30 cellular contexts compared by ENCODE assay signal in the genomic region with DNA sequence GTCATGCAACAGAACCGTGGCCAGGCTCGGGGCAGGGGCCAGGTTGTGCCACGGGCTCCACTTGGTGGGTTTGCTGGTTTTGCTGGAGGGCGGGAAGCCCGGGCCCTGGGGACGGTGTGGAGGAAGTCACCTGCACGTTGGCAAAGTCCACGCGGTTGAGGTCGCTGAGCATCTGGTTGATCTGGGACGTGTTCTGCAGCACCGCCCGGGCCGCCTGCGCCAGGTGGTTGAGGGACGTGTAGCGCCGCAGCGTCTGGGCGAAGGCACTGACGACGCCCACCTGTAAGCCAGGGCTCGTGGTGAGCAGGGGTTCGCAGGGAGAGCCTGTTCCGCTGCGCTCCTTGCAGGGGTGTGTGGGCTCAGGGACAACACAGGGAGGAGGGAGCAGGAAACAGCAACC.
"Had no signal": no experiment of that assay in that cellular context is flagged by ENCODE, and none has a peak within 500 bp of the region (broad histone marks: within the 10 kb centered on the region; RNA-seq: fewer than 3 reads in every experiment).

No MANE protein-coding gene starts in this region.

- H3K36me3 Mint-ChIP-seq: natural killer cell treated with Interleukin-12 subunit alpha and Interleukin-12 subunit beta and Interleukin-15 and Interleukin-18, amount 100 ng/mL, for 72 hours had no signal

- H3K27me3 Mint-ChIP-seq: naive B cell; naive thymus-derived CD8-positive, alpha-beta T cell; natural killer cell treated with Interleukin-12 subunit alpha and Interleukin-12 subunit beta and Interleukin-15 and Interleukin-18, amount 100 ng/mL, for 72 hours; stimulated activated naive B cell treated with anti-CD40 and anti-IgM and Interleukin-4, amounts not matched to agents 10 μg/mL and 1 μg/mL and 100 μg/mL, for 72 hours; stimulated activated naive CD8-positive, alpha-beta T cell treated with anti-CD3 and anti-CD28 coated beads, Interleukin-15, Interleukin-2, amounts not matched to agents 100 ng/mL and 50 ng/mL, for 24 hours had no signal

- H3K4me2 ChIP-seq: neural progenitor cell had no signal

- H3K27me3 ChIP-seq: neural progenitor cell, neutrophil, ovary, right lobe of liver, sigmoid colon, stomach, thyroid gland, tibial nerve, upper lobe of left lung, vagina had no signal

- ATAC-seq: naive thymus-derived CD8-positive, alpha-beta T cell; natural killer cell treated with Interleukin-12 subunit alpha and Interleukin-12 subunit beta and Interleukin-15 and Interleukin-18, amount 100 ng/mL, for 72 hours; right cardiac atrium; stimulated activated effector memory CD8-positive, alpha-beta T cell treated with anti-CD3 and anti-CD28 coated beads, Interleukin-12 subunit alpha, Interleukin-12 subunit beta, amount 100 ng/mL, for 72 hours; stimulated activated naive B cell treated with anti-CD40 and anti-IgM and Interleukin-4, amounts not matched to agents 10 μg/mL and 1 μg/mL and 100 μg/mL, for 72 hours had no signal

- H3K4me3 Mint-ChIP-seq: naive B cell; naive thymus-derived CD8-positive, alpha-beta T cell; natural killer cell treated with Interleukin-12 subunit alpha and Interleukin-12 subunit beta and Interleukin-15 and Interleukin-18, amount 100 ng/mL, for 72 hours; nephron progenitor cell; neural progenitor cell; stimulated activated effector memory CD8-positive, alpha-beta T cell treated with anti-CD3 and anti-CD28 coated beads, Interleukin-12 subunit alpha, Interleukin-12 subunit beta, amount 100 ng/mL, for 72 hours; stimulated activated naive B cell treated with anti-CD40 and anti-IgM and Interleukin-4, amounts not matched to agents 10 μg/mL and 1 μg/mL and 100 μg/mL, for 72 hours; stimulated activated naive CD8-positive, alpha-beta T cell treated with anti-CD3 and anti-CD28 coated beads, Interleukin-15, Interleukin-2, amounts not matched to agents 100 ng/mL and 50 ng/mL, for 24 hours had no signal

- H2AFZ ChIP-seq: neural progenitor cell, parathyroid adenoma had no signal

- DNase-seq: naive B cell; naive thymus-derived CD8-positive, alpha-beta T cell; nephron progenitor cell; nucleus accumbens; ovary; retina; right lobe of liver; sigmoid colon; small intestine; stimulated activated CD4-positive, alpha-beta T cell treated with anti-CD3 and anti-CD28 coated beads, Interleukin-15, amount 100 ng/mL, for 24 hours; stimulated activated CD4-positive, alpha-beta T cell treated with anti-CD3 and anti-CD28 coated beads, Interleukin-2, amount 100 ng/mL, for 24 hours; stimulated activated CD4-positive, alpha-beta T cell treated with anti-CD3 and anti-CD28 coated beads, Interleukin-2, amount 100 ng/mL, for 48 hours; stimulated activated CD4-positive, alpha-beta T cell treated with anti-CD3 and anti-CD28 coated beads, Interleukin-4, amount 100 ng/mL, for 24 hours; stimulated activated naive B cell treated with anti-CD40 and anti-IgM and Interleukin-4, amounts not matched to agents 10 μg/mL and 1 μg/mL and 100 μg/mL, for 72 hours; stimulated activated naive CD4-positive, alpha-beta T cell treated with Interleukin-2 at 50 U/mL for 16 hours; stomach; thyroid gland; trophoblast cell; upper lobe of left lung had no signal

- H3K36me3 ChIP-seq: neural progenitor cell, ovary, prostate gland, right lobe of liver had no signal

- H3K4me1 Mint-ChIP-seq: naive B cell; nephron progenitor cell; neural progenitor cell; stimulated activated naive B cell treated with anti-CD40 and anti-IgM and Interleukin-4, amounts not matched to agents 10 μg/mL and 1 μg/mL and 100 μg/mL, for 72 hours had no signal

- H3K27ac Mint-ChIP-seq: naive thymus-derived CD8-positive, alpha-beta T cell; natural killer cell treated with Interleukin-12 subunit alpha and Interleukin-12 subunit beta and Interleukin-15 and Interleukin-18, amount 100 ng/mL, for 72 hours; nephron progenitor cell; neural progenitor cell; stimulated activated effector memory CD8-positive, alpha-beta T cell treated with anti-CD3 and anti-CD28 coated beads, Interleukin-12 subunit alpha, Interleukin-12 subunit beta, amount 100 ng/mL, for 72 hours; stimulated activated naive B cell treated with anti-CD40 and anti-IgM and Interleukin-4, amounts not matched to agents 10 μg/mL and 1 μg/mL and 100 μg/mL, for 72 hours; stimulated activated naive CD8-positive, alpha-beta T cell treated with anti-CD3 and anti-CD28 coated beads, Interleukin-15, Interleukin-2, amounts not matched to agents 100 ng/mL and 50 ng/mL, for 24 hours had no signal

- H3K4me3 ChIP-seq: neural progenitor cell, ovary, prostate gland, right lobe of liver, sigmoid colon, stomach, thoracic aorta, thyroid gland, tibial nerve, upper lobe of left lung, vagina had no signal

- H3K4me1 ChIP-seq: neural progenitor cell, parathyroid adenoma, prostate gland, right lobe of liver, sigmoid colon, stomach, thyroid gland, tibial nerve, upper lobe of left lung, vagina had no signal

- H3K79me2 ChIP-seq: parathyroid adenoma had no signal

- H3K9me3 Mint-ChIP-seq: natural killer cell treated with Interleukin-12 subunit alpha and Interleukin-12 subunit beta and Interleukin-15 and Interleukin-18, amount 100 ng/mL, for 72 hours; stimulated activated effector memory CD8-positive, alpha-beta T cell treated with anti-CD3 and anti-CD28 coated beads, Interleukin-12 subunit alpha, Interleukin-12 subunit beta, amount 100 ng/mL, for 72 hours; stimulated activated naive CD8-positive, alpha-beta T cell treated with anti-CD3 and anti-CD28 coated beads, Interleukin-15, Interleukin-2, amounts not matched to agents 100 ng/mL and 50 ng/mL, for 24 hours had no signal

- H3K27ac ChIP-seq: neural progenitor cell, neutrophil, ovary, parathyroid adenoma, prostate gland, right lobe of liver, sigmoid colon, stomach, thoracic aorta, thyroid gland, tibial nerve, upper lobe of left lung, vagina had no signal

- H3K9me3 ChIP-seq: neutrophil, ovary, prostate gland, right lobe of liver, sigmoid colon, stomach, thoracic aorta, thyroid gland, tibial nerve, upper lobe of left lung, vagina had no signal
